In the genomic region with DNA sequence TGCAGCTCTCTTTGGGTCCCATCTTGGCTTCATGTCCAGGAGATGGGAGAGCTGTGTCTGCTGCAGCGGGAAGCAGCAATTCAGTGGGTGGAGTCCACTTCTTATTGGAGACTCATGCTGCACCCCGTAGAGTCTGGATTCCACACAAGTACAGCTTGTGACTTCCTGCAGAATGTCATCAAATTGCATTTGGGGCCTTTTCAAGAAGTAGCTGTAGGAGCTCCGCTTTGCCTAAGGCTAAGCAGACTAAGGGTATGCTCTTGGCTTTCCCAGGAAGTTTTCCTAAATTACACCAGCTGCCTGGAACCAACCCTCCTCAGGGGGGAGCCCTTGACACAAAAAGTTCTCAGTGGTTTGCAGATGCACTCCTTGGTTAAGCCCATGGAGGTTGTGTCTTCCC, we compare ENCODE assay signal across 1 cellular context.
TF ChIP-seq lines count a peak whose summit lies in the region.

No MANE protein-coding gene starts in this region.

TF ChIP-seq in H1, 55 proteins besides CTCF, POLR2A, EP300 and RAD21:
- TF ChIP-seq RNF2 (IDR thresholded peaks at IDR 0.05; ENCODE audit: borderline replicate concordance, low read depth, low read length, missing control alignments, poor library complexity, severe bottlenecking) (no peak), CTBP2 (IDR thresholded peaks at IDR 0.05; ENCODE audit: borderline replicate concordance, insufficient read depth, insufficient read length, low read length) (no peak), GTF2F1 (IDR thresholded peaks at IDR 0.05; ENCODE audit: borderline replicate concordance, low read depth, low read length) (no peak), CEBPB (IDR thresholded peaks at IDR 0.05; ENCODE audit: low read depth, low read length) (no peak), BCL11A (IDR thresholded peaks at IDR 0.05; ENCODE audit: low read depth in 2 of 2, low read length in 2 of 2) (no peak)
